7 cellular contexts compared by ENCODE assay signal in the genomic region with DNA sequence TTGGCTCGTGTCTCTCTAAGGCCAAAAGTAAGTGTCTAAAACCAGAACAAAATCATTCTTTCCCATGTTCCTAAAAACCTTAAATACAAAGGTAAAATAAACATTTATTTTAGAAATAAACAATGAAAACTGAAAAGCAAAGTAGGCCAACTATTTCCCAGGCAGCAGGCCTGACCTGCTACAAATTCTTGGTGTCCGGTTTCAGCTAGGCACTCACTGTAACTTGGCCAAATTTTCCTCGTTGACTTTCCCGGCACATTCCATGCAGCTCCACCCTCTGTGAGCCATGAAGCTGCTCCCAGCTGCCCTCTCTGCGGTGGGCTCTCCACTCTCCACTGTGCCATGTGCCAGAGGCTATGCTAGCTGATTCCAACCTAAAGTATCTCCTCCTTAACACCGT. TPM values are rescaled to one million over a fixed set of nuclear protein-coding genes. Genes with fewer than 3 reads are reported as not detected.
DNase-seq lines count a peak whose midpoint lies in the region; FAIRE-seq and TF ChIP-seq lines count a peak whose summit lies in the region.

No MANE protein-coding gene starts in this region.

- TF ChIP-seq CTCF in endothelial cell of umbilical vein (IDR thresholded peaks at IDR 0.05; ENCODE audit: extremely low read depth in 1 of 2, insufficient read depth in 1 of 2, low read depth in 1 of 2, low read length in 2 of 2): no peak

- no peak overlapping the region for H3K23ac ChIP-seq in mesenchymal stem cell (ENCODE audit: low read length in 2 of 2)

- H3K9ac ChIP-seq in endothelial cell of umbilical vein (replicated peaks; ENCODE audit: extremely low read depth, insufficient read depth, low read length) (no peak overlapping the region), mesenchymal stem cell (ENCODE audit: low read length) (peak overlapping the region; percentile 31)

- H4K8ac ChIP-seq in mesenchymal stem cell (ENCODE audit: low read length): peak overlapping the region; percentile 35

- POLR2A ChIA-PET in endothelial cell of umbilical vein (lab: Charles Lee): no interaction called here

- peak overlapping the region in 1 of 2 experiments; percentile 32 for H3K4ac ChIP-seq in mesenchymal stem cell (ENCODE audit: low read depth in 1 of 2, low read length in 2 of 2)

- TF ChIP-seq POLR2A in endothelial cell of umbilical vein (IDR thresholded peaks at IDR 0.05; ENCODE audit: low read depth, low read length): no peak

- no TSS peak for BruUV-seq in endothelial cell of umbilical vein (replicated peaks; lab: Mats Ljungman, UMichigan)

- no peaks in the 10 kb centered on the region for H4K20me1 ChIP-seq in endothelial cell of umbilical vein (replicated peaks; ENCODE audit: control insufficient read depth, extremely low read depth, insufficient read depth, low read length)

- no peaks in the 10 kb centered on the region for H3K9me1 ChIP-seq in endothelial cell of umbilical vein (replicated peaks; ENCODE audit: control insufficient read depth, extremely low read depth, insufficient read depth, low read length)

- H3K9me3 ChIP-seq in endothelial cell of umbilical vein (replicated peaks; ENCODE audit: control insufficient read depth, insufficient read depth, low read length) (no peaks in the 10 kb centered on the region), mesenchymal stem cell (ENCODE audit: control insufficient read depth, low read length) (no peaks in the 10 kb centered on the region)

- no peak overlapping the region for H2BK5ac ChIP-seq in mesenchymal stem cell (ENCODE audit: low read depth, low read length, poor library complexity, severe bottlenecking)

- no peak overlapping the region for H2BK120ac ChIP-seq in mesenchymal stem cell (ENCODE audit: low read depth, low read length)

- peak overlapping the region in 1 of 2 experiments; percentile 69 for H2BK12ac ChIP-seq in mesenchymal stem cell (ENCODE audit: low read length in 2 of 2)

- H2AK5ac ChIP-seq in mesenchymal stem cell (ENCODE audit: low read length, severe bottlenecking): no peak overlapping the region

- 55% methylated on average over 6 of the region's 6 CpGs for WGBS in mesenchymal stem cell

- dilution Hi-C loops in endothelial cell of umbilical vein (cut with MboI; ENCODE audit: extremely low pct_ligation_motif_present, low sequenced_read_pairs): no loop called here

- H3K27ac ChIP-seq in endothelial cell of umbilical vein (ENCODE audit: insufficient read depth, low read depth, low read length): no peak overlapping the region
- peak overlapping the region; percentile 22 for H3K27ac ChIP-seq in mesenchymal stem cell (ENCODE audit: low read length, poor library complexity, severe bottlenecking)

- no peaks in the 10 kb centered on the region for H3K36me3 ChIP-seq in endothelial cell of umbilical vein (ENCODE audit: control insufficient read depth in 2 of 2, extremely low read depth in 1 of 2, insufficient read depth in 2 of 2, low read length in 2 of 2)
- no peaks in the 10 kb centered on the region for H3K36me3 ChIP-seq in mesenchymal stem cell (ENCODE audit: control insufficient read depth in 1 of 2, insufficient read depth in 2 of 2, low read depth in 1 of 2, low read length in 2 of 2)

- FAIRE-seq in endothelial cell of umbilical vein (lab: Jason Lieb, UNC) (peak; percentile 80), urothelium cell line (lab: Jason Lieb, UNC) (no peak)

- intact Hi-C loops in endothelial cell of umbilical vein (cut with micrococcal nuclease): loop anchor here (1.0 kb wide), 1 partner anchor 10 kb away; no protein-coding TSS in a partner anchor

- no peak overlapping the region for H3K14ac ChIP-seq in mesenchymal stem cell (ENCODE audit: low read length in 2 of 2)

- H3K79me2 ChIP-seq in endothelial cell of umbilical vein (ENCODE audit: control insufficient read depth, insufficient read depth, low read length): no peaks in the 10 kb centered on the region

- H3K27me3 ChIP-seq in endothelial cell of umbilical vein (ENCODE audit: control insufficient read depth in 2 of 2, insufficient read depth in 2 of 2, low read length in 2 of 2) (no peaks in the 10 kb centered on the region), mesenchymal stem cell (ENCODE audit: control insufficient read depth in 1 of 2, insufficient read depth in 1 of 2, low read length in 2 of 2) (no peaks in the 10 kb centered on the region)

- DNase-seq in NCI-H2196 (lab: John Stamatoyannopoulos, UW; ENCODE audit: unreplicated experiment) (peak; percentile 5), endothelial cell of umbilical vein (ENCODE audit: low read depth, low spot score) (peak; percentile 54), mesenchymal stem cell (peak; percentile 55), urothelium cell line (ENCODE audit: low spot score) (peak; percentile 70), occipital lobe (lab: John Stamatoyannopoulos, UW) (no peak), NCI-H1105 treated with DMSO at 0.1 percent for 48 hours (lab: John Stamatoyannopoulos, UW) (no peak), NCI-H748 (lab: John Stamatoyannopoulos, UW; ENCODE audit: unreplicated experiment) (no peak)

- CTCF ChIA-PET in endothelial cell of umbilical vein (lab: Charles Lee): interaction anchor here (1.2 to 1.7 kb wide), 4 partner anchors 13 to 39 kb away, joined by 3 to 7 read pairs (median 6); no protein-coding TSS in a partner anchor

- H3K4me3 ChIP-seq in endothelial cell of umbilical vein (replicated peaks in 1 of 3; ENCODE audit: insufficient read depth in 1 of 3, low read depth in 1 of 3, low read length in 3 of 3) (no peak overlapping the region), mesenchymal stem cell (ENCODE audit: insufficient read depth in 1 of 2, low read depth in 1 of 2, low read length in 2 of 2) (no peak overlapping the region)

- H3K79me1 ChIP-seq in mesenchymal stem cell (replicated peaks; ENCODE audit: low read length, poor library complexity, severe bottlenecking): no peaks in the 10 kb centered on the region

- peak overlapping the region; percentile 55 for H4K91ac ChIP-seq in mesenchymal stem cell (ENCODE audit: low read length)

- H2BK15ac ChIP-seq in mesenchymal stem cell (ENCODE audit: low read depth, poor library complexity, severe bottlenecking): no peak overlapping the region

- no peak overlapping the region for H2AFZ ChIP-seq in endothelial cell of umbilical vein (ENCODE audit: low read depth, low read length)
- no peak overlapping the region for H2AFZ ChIP-seq in mesenchymal stem cell (ENCODE audit: low read depth, low read length)

- H3K18ac ChIP-seq in mesenchymal stem cell (ENCODE audit: low read depth in 1 of 2, low read length in 2 of 2): no peak overlapping the region

- peaks cover 6% of the 10 kb centered on the region for H3K4me1 ChIP-seq in endothelial cell of umbilical vein (ENCODE audit: control insufficient read depth, extremely low read depth, insufficient read depth, low read length)
- H3K4me1 ChIP-seq in mesenchymal stem cell (ENCODE audit: control insufficient read depth, insufficient read depth, low read depth, low read length): peaks cover 21% of the 10 kb centered on the region

- H3K4me2 ChIP-seq in endothelial cell of umbilical vein (ENCODE audit: insufficient read depth, low read length) (no peak overlapping the region), mesenchymal stem cell (ENCODE audit: low read length, poor library complexity, severe bottlenecking) (no peak overlapping the region)

TF ChIP-seq in endothelial cell of umbilical vein, 7 proteins besides CTCF, POLR2A, EP300 and RAD21:
- no peak for TF ChIP-seq EZH2 (IDR thresholded peaks at IDR 0.05; ENCODE audit: borderline replicate concordance, low read depth, low read length, severe bottlenecking)
- no peak for TF ChIP-seq MYC (IDR thresholded peaks at IDR 0.05; ENCODE audit: low read depth, low read length)
- TF ChIP-seq GATA2 (IDR thresholded peaks at IDR 0.05; ENCODE audit: insufficient read depth, insufficient read length, low read depth, low read length): no peak
- no peak for TF ChIP-seq POLR2AphosphoS5 (IDR thresholded peaks at IDR 0.05; ENCODE audit: insufficient read depth, low read depth, low read length)
- TF ChIP-seq, protein P1, sequence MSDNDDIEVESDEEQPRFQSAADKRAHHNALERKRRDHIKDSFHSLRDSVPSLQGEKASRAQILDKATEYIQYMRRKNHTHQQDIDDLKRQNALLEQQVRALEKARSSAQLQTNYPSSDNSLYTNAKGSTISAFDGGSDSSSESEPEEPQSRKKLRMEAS (IDR thresholded peaks at IDR 0.05; ENCODE audit: insufficient read depth, insufficient read length): no peak
- no peak for TF ChIP-seq JUN (IDR thresholded peaks at IDR 0.05; ENCODE audit: borderline replicate concordance, insufficient read depth, insufficient read length, low read depth)
- TF ChIP-seq FOS (IDR thresholded peaks at IDR 0.05; ENCODE audit: borderline replicate concordance, insufficient read depth, low read length): no peak

RNA-seq across cellular contexts. Expression of gene CDRT4, which starts 4.1 kb away (rescaled TPM):
- total RNA-seq in endothelial cell of umbilical vein: 11.6 and 13.6 TPM in 2 replicates
- polyA plus RNA-seq in endothelial cell of umbilical vein: 11.5 and 14.3 TPM in 2 replicates
- 2.1 and 2.5 TPM in 2 replicates for polyA plus RNA-seq in endothelial cell of umbilical vein (2011; cell fraction: cytosol; rRNA removed)
- polyA plus RNA-seq in endothelial cell of umbilical vein (2011; cell fraction: nucleus; rRNA removed): 86.8 and 118 TPM in 2 replicates
- polyA plus RNA-seq in endothelial cell of umbilical vein (2012): 1.4 and 2.0 TPM in 2 replicates
- 28.7 and 31.1 TPM in 2 replicates for polyA minus RNA-seq in endothelial cell of umbilical vein
- not detected for polyA minus RNA-seq in endothelial cell of umbilical vein (2011; cell fraction: cytosol; rRNA and poly(A)+ RNA removed)
- 30.6 and 36.2 TPM in 2 replicates for polyA minus RNA-seq in endothelial cell of umbilical vein (2011; cell fraction: nucleus; rRNA and poly(A)+ RNA removed)
- 3.5 TPM for polyA plus RNA-seq in mesenchymal stem cell (2013, experiment 1 of 2)
- polyA plus RNA-seq in mesenchymal stem cell (2013, experiment 2 of 2): 3.4 TPM
- total RNA-seq in occipital lobe: 10.0 TPM

Comparison
In these comparisons a context has a peak if more than half of its experiments do, and no peak if none do; other contexts are left out.
1. DNase-seq: peak in NCI-H2196 (single experiment), endothelial cell of umbilical vein (single experiment), mesenchymal stem cell (single experiment) and urothelium cell line (single experiment); none in occipital lobe (single experiment), NCI-H1105 treated with DMSO at 0.1 percent for 48 hours (single experiment) and NCI-H748 (single experiment).